20 cellular contexts compared by ENCODE assay signal in the genomic region with DNA sequence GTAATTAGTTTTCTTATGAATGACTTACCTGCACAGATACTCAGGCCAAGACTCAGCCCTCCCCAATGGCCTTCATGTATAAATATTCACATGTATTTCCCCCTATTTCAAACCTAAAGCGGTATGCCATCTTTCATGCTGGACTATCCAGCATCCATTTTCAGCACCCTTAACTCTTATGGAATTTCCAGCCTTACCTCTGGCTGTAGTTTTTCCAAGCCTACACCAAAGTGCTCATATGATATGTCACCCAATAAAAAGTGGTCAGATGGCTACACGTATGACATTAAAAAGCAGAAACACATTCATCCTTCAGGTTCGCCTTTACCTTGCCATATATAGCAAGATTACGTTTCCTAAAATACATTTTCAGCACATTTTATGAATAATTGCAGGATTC.
A peak's percentile ranks its signal among the peaks of the same experiment; 100 is the strongest.
DNase-seq lines count a peak whose midpoint lies in the region; ATAC-seq and TF ChIP-seq lines count a peak whose summit lies in the region.
"Had no signal": no experiment of that assay in that cellular context is flagged by ENCODE, and none has a peak within 500 bp of the region (broad histone marks: within the 10 kb centered on the region; RNA-seq: fewer than 3 reads in every experiment).

No MANE protein-coding gene starts in this region.

- H3K36me3 ChIP-seq in left ventricle myocardium inferior, result no peaks in the 10 kb centered on the region
- no peaks in the 10 kb centered on the region for H3K36me3 ChIP-seq in SJCRH30
- no peaks in the 10 kb centered on the region for H3K36me3 ChIP-seq in endodermal cell (ENCODE audit: control insufficient read depth, insufficient read depth, low read length)
- H3K36me3 ChIP-seq in spleen, result no peaks in the 10 kb centered on the region
- H3K36me3 ChIP-seq: colonic mucosa, right atrium auricular region, SJSA1, thyroid gland had no signal

- ATAC-seq in Right ventricle myocardium superior (ENCODE audit: poor library complexity) (no peak), HG02798 (IDR thresholded peaks at IDR 0.05; ENCODE audit: poor library complexity, unreplicated experiment) (no peak), GM21447 (IDR thresholded peaks at IDR 0.05; ENCODE audit: unreplicated experiment) (no peak), GM18861 (IDR thresholded peaks at IDR 0.05; ENCODE audit: unreplicated experiment) (no peak)
- ATAC-seq: activated CD8-positive, alpha-beta memory T cell treated with anti-CD3 and anti-CD28 coated beads, Interleukin-2, amount 10 ng/mL, durations not matched to agents 7 days and 5 days; K562; stimulated activated effector memory CD8-positive, alpha-beta T cell treated with anti-CD3 and anti-CD28 coated beads, Interleukin-12 subunit alpha, Interleukin-12 subunit beta, amount 100 ng/mL, for 72 hours had no signal

- H3K27ac Mint-ChIP-seq in endodermal cell, result no peak overlapping the region
- H3K27ac Mint-ChIP-seq: activated CD8-positive, alpha-beta memory T cell treated with anti-CD3 and anti-CD28 coated beads, Interleukin-2, amount 10 ng/mL, durations not matched to agents 7 days and 5 days; activated T-helper 2 cell treated with anti-CD3 and anti-CD28 coated beads, Interferon-gamma antibody, Interleukin-2, Interleukin-4, amounts not matched to agents 10 μg/mL and 5 μg/mL and 100 μg/mL, durations not matched to agents 14 hours and 24 hours and 36 hours; stimulated activated effector memory CD8-positive, alpha-beta T cell treated with anti-CD3 and anti-CD28 coated beads, Interleukin-12 subunit alpha, Interleukin-12 subunit beta, amount 100 ng/mL, for 72 hours had no signal

- H3K9me3 Mint-ChIP-seq in endodermal cell, result no peaks in the 10 kb centered on the region
- H3K9me3 Mint-ChIP-seq: stimulated activated effector memory CD8-positive, alpha-beta T cell treated with anti-CD3 and anti-CD28 coated beads, Interleukin-12 subunit alpha, Interleukin-12 subunit beta, amount 100 ng/mL, for 72 hours had no signal

- no peaks in the 10 kb centered on the region for H3K36me3 Mint-ChIP-seq in endodermal cell (ENCODE audit: low read depth)

- no peak overlapping the region for H3K9ac ChIP-seq in endodermal cell (ENCODE audit: extremely low read depth, low read length, poor library complexity, severe bottlenecking)

- intact Hi-C loops in left ventricle myocardium inferior (cut with micrococcal nuclease) (no loop called here), Right ventricle myocardium superior (cut with DNase I) (no loop called here), spleen (cut with DNase I; ENCODE audit: low total_unique reads) (loop anchor here (10.0 kb wide), 1 partner anchor 533 kb away; no protein-coding TSS in a partner anchor)

- peaks cover 17% of the 10 kb centered on the region for H3K4me1 Mint-ChIP-seq in endodermal cell

- peaks cover 99% of the 10 kb centered on the region for H3K27me3 ChIP-seq in left ventricle myocardium inferior (ENCODE audit: low read depth)
- no peaks in the 10 kb centered on the region for H3K27me3 ChIP-seq in SJCRH30
- peaks cover 100% of the 10 kb centered on the region for H3K27me3 ChIP-seq in endodermal cell (ENCODE audit: control insufficient read depth, insufficient read depth, low read length, poor library complexity, severe bottlenecking)
- H3K27me3 ChIP-seq in spleen (replicated peaks in 1 of 7), result peaks cover 38 to 100% (median 98%) of the 10 kb centered on the region in 7 donors
- H3K27me3 ChIP-seq: SJSA1 had no signal

- H3K4me3 ChIP-seq in left ventricle myocardium inferior (peak overlapping the region; percentile 1), SJCRH30 (peak overlapping the region; percentile 72), endodermal cell (ENCODE audit: low read length) (peak overlapping the region; percentile 29), spleen (no peak overlapping the region)
- H3K4me3 ChIP-seq: colonic mucosa, K562, right atrium auricular region, SJSA1, thyroid gland had no signal

- no peak overlapping the region for H3K4me3 Mint-ChIP-seq in endodermal cell
- H3K4me3 Mint-ChIP-seq: activated CD8-positive, alpha-beta memory T cell treated with anti-CD3 and anti-CD28 coated beads, Interleukin-2, amount 10 ng/mL, durations not matched to agents 7 days and 5 days had no signal

- H3K4me1 ChIP-seq in left ventricle myocardium inferior (peaks cover 34% of the 10 kb centered on the region), SJCRH30 (no peaks in the 10 kb centered on the region), endodermal cell (ENCODE audit: control insufficient read depth, insufficient read depth, low read length) (no peaks in the 10 kb centered on the region), spleen (peaks cover 21 to 53% (median 34%) of the 10 kb centered on the region in 6 donors)
- H3K4me1 ChIP-seq: colonic mucosa had no signal

- H3K27ac ChIP-seq in left ventricle myocardium inferior (replicated peaks) (no peak overlapping the region), SJCRH30 (no peak overlapping the region), endodermal cell (ENCODE audit: low read depth, low read length) (peak overlapping the region; percentile 99), spleen (no peak overlapping the region)
- H3K27ac ChIP-seq: colonic mucosa, right atrium auricular region, SJSA1, thyroid gland had no signal

- no peaks in the 10 kb centered on the region for H3K9me3 ChIP-seq in left ventricle myocardium inferior (replicated peaks)
- H3K9me3 ChIP-seq in SJCRH30 (replicated peaks), result no peaks in the 10 kb centered on the region
- no peaks in the 10 kb centered on the region for H3K9me3 ChIP-seq in endodermal cell (ENCODE audit: control insufficient read depth, low read length)
- H3K9me3 ChIP-seq in spleen, result peaks cover 0 to 17% (median 0%) of the 10 kb centered on the region in 8 donors
- H3K9me3 ChIP-seq: colonic mucosa, right atrium auricular region, SJSA1, thyroid gland had no signal

- DNase-seq in left ventricle myocardium inferior, result no peak
- no peak for DNase-seq in Right ventricle myocardium superior
- DNase-seq in SJCRH30, result no peak
- DNase-seq in endodermal cell, result no peak
- no peak for DNase-seq in spleen
- DNase-seq: ACHN; activated CD8-positive, alpha-beta memory T cell treated with anti-CD3 and anti-CD28 coated beads, Interleukin-2, amount 10 ng/mL, durations not matched to agents 7 days and 5 days; colonic mucosa; NCI-H1105; NCI-H2107; T1000; thyroid gland had no signal

- WGBS in endodermal cell (ENCODE audit: insufficient coverage in 1 of 2, insufficient read length in 1 of 2), 2 experiments, result 11% methylated on average over 4 of the region's 4 CpGs
- 13 to 24% (median 18%) methylated on average over 4 of the region's 4 CpGs for WGBS in spleen, 5 donors

- no peak for TF ChIP-seq CTCF in left ventricle myocardium inferior (IDR thresholded peaks at IDR 0.05; ENCODE audit: borderline replicate concordance)
- no peak for TF ChIP-seq CTCF in endodermal cell (conservative IDR thresholded peaks at IDR 0.05)
- TF ChIP-seq CTCF in spleen (IDR thresholded peaks at IDR 0.05 in 8 of 11, conservative IDR thresholded peaks at IDR 0.05 in 3 of 11), result no peak

- peaks cover 97% of the 10 kb centered on the region for H3K27me3 Mint-ChIP-seq in endodermal cell (ENCODE audit: insufficient read depth)

- no peak for TF ChIP-seq POLR2A in spleen (IDR thresholded peaks at IDR 0.05)

Comparison
In these comparisons a context has a peak if more than half of its experiments do, and no peak if none do; other contexts are left out.
1. H3K4me3 ChIP-seq: peak in left ventricle myocardium inferior (single experiment), SJCRH30 (single experiment) and endodermal cell (single experiment); none in spleen (0 of 8).